ENCODE assay signal across 8 cellular contexts in genomic region chr1:30719406-30720270, GRCh38.
A peak's percentile ranks its signal among the peaks of the same experiment; 100 is the strongest.
DNase-seq lines count a peak whose midpoint lies in the region; ATAC-seq, FAIRE-seq and TF ChIP-seq lines count a peak whose summit lies in the region.

No MANE protein-coding gene starts in this region.

- H3K27ac ChIP-seq in RWPE2 (ENCODE audit: poor library complexity, severe bottlenecking) (peak overlapping the region; percentile 70), parathyroid adenoma (peak overlapping the region; percentile 93)

- no peaks in the 10 kb centered on the region for H3K27me3 Mint-ChIP-seq in activated T-cell treated with anti-CD3 and anti-CD28 coated beads, Interleukin-2, amount 50 U/mL, for 24 hours

- H3K4me3 ChIP-seq in RWPE2 (ENCODE audit: severe bottlenecking) (peak overlapping the region; percentile 48), epithelial cell of esophagus (ENCODE audit: low read length) (peak overlapping the region; percentile 67), parathyroid adenoma (ENCODE audit: low read depth, low read length) (peak overlapping the region; percentile 61)

- peaks cover 27% of the 10 kb centered on the region for H3K36me3 Mint-ChIP-seq in activated T-cell treated with anti-CD3 and anti-CD28 coated beads, Interleukin-2, amount 50 U/mL, for 24 hours (ENCODE audit: low read depth)

- H3K27me3 ChIP-seq in RWPE2 (ENCODE audit: insufficient read depth, poor library complexity, severe bottlenecking), result no peaks in the 10 kb centered on the region
- H3K27me3 ChIP-seq in parathyroid adenoma (ENCODE audit: control insufficient read depth, insufficient read depth, low read length), result no peaks in the 10 kb centered on the region

- ATAC-seq in RWPE2 (ENCODE audit: low read depth), result peak; percentile 16; the same call in 2 of the 3 replicates

- H2AFZ ChIP-seq in parathyroid adenoma, result peak overlapping the region; percentile 93

- peaks cover 43% of the 10 kb centered on the region for H3K4me1 Mint-ChIP-seq in activated T-cell treated with anti-CD3 and anti-CD28 coated beads, Interleukin-2, amount 50 U/mL, for 24 hours (ENCODE audit: low read depth)

- H3K4me1 ChIP-seq in RWPE2 (ENCODE audit: insufficient read depth, poor library complexity, severe bottlenecking) (no peaks in the 10 kb centered on the region), parathyroid adenoma (no peaks in the 10 kb centered on the region)

- FAIRE-seq in urothelium cell line (lab: Jason Lieb, UNC), result no peak

- TF ChIP-seq CTCF in RWPE2 (IDR thresholded peaks at IDR 0.05; ENCODE audit: poor library complexity, severe bottlenecking) (peak; percentile 63), epithelial cell of esophagus (IDR thresholded peaks at IDR 0.05; ENCODE audit: insufficient read depth, low read depth, low read length, missing control alignments) (no peak), parathyroid adenoma (IDR thresholded peaks at IDR 0.05) (no peak)

- H3K27ac Mint-ChIP-seq in activated T-cell treated with anti-CD3 and anti-CD28 coated beads, Interleukin-2, amount 50 U/mL, for 24 hours, result peak overlapping the region; percentile 97

- H3K9me3 ChIP-seq in RWPE2 (ENCODE audit: severe bottlenecking) (no peaks in the 10 kb centered on the region), parathyroid adenoma (ENCODE audit: control insufficient read depth, low read length) (no peaks in the 10 kb centered on the region)

- DNase-seq in activated T-cell treated with anti-CD3 and anti-CD28 coated beads, Interleukin-2, amount 50 U/mL, for 24 hours, result no peak
- DNase-seq in activated T-cell treated with anti-CD3 and anti-CD28 coated beads for 4 hours, result no peak
- no peak for DNase-seq in RWPE2 (ENCODE audit: low spot score)
- DNase-seq in epithelial cell of esophagus (ENCODE audit: low read depth), result peak; percentile 56
- DNase-seq in urothelium cell line (ENCODE audit: low spot score), result no peak
- DNase-seq in HPDE6-E6E7 (ENCODE audit: extremely low spot score), result no peak
- no peak for DNase-seq in NCI-H2029 (lab: John Stamatoyannopoulos, UW)

- no peaks in the 10 kb centered on the region for H3K79me2 ChIP-seq in parathyroid adenoma

- H3K36me3 ChIP-seq in RWPE2 (ENCODE audit: low read depth) (no peaks in the 10 kb centered on the region), parathyroid adenoma (ENCODE audit: control insufficient read depth, insufficient read depth, low read length) (no peaks in the 10 kb centered on the region)

- peaks cover 9% of the 10 kb centered on the region for H3K9me3 Mint-ChIP-seq in activated T-cell treated with anti-CD3 and anti-CD28 coated beads, Interleukin-2, amount 50 U/mL, for 24 hours

- H3K4me3 Mint-ChIP-seq in activated T-cell treated with anti-CD3 and anti-CD28 coated beads, Interleukin-2, amount 50 U/mL, for 24 hours, result peak overlapping the region; percentile 87

- H3K4me2 ChIP-seq in parathyroid adenoma (ENCODE audit: low read length), result peak overlapping the region; percentile 97

- no peak overlapping the region for H3K9ac ChIP-seq in parathyroid adenoma
